ENCODE assay signal across 8 cellular contexts in genomic region chr19:5624154-5624663, GRCh38. TPM values are rescaled to one million over a fixed set of nuclear protein-coding genes. Genes with fewer than 3 reads are reported as not detected.
DNase-seq lines count a peak whose midpoint lies in the region; ATAC-seq and TF ChIP-seq lines count a peak whose summit lies in the region.

No MANE protein-coding gene starts in this region.

- no peaks in the 10 kb centered on the region for H3K27me3 ChIP-seq in CD8-positive, alpha-beta memory T cell (ENCODE audit: insufficient read depth, low read length, poor library complexity, severe bottlenecking)
- H3K27me3 ChIP-seq in left ventricle myocardium inferior (ENCODE audit: low read depth) (no peaks in the 10 kb centered on the region), prostate gland (replicated peaks; ENCODE audit: insufficient read depth) (no peaks in the 10 kb centered on the region)

- peaks cover 76% of the 10 kb centered on the region for H3K4me1 ChIP-seq in CD8-positive, alpha-beta memory T cell (ENCODE audit: insufficient read depth, low read length)
- H3K4me1 ChIP-seq in left ventricle myocardium inferior (peaks cover 96% of the 10 kb centered on the region), prostate gland (replicated peaks) (peaks cover 8% of the 10 kb centered on the region)

- POLR2A ChIA-PET in CD8-positive, alpha-beta memory T cell (lab: Charles Lee) = interaction anchor here (0.7 to 2.6 kb wide), 5 partner anchors 9 to 815 kb away, joined by 5 to 25 read pairs (median 9); partner anchors contain the start of gene RPL36

- peaks cover 13 to 89% (median 19%) of the 10 kb centered on the region in 3 donors for H3K36me3 Mint-ChIP-seq in CD8-positive, alpha-beta memory T cell
- peaks cover 32% of the 10 kb centered on the region for H3K36me3 Mint-ChIP-seq in activated naive CD4-positive, alpha-beta T cell treated with anti-CD3 and anti-CD28 coated beads, Interleukin-2, amount 50 U/mL, for 24 hours

- H3K4me3 ChIP-seq in CD8-positive, alpha-beta memory T cell (ENCODE audit: low read length) = peak overlapping the region; percentile 84
- H3K4me3 ChIP-seq in left ventricle myocardium inferior = peak overlapping the region; percentile 94
- H3K4me3 ChIP-seq in prostate gland = peak overlapping the region; percentile 89 to 99

- CTCF ChIA-PET in CD8-positive, alpha-beta memory T cell (lab: Charles Lee) = no interaction called here

- peak in 3 of 5 donors; percentile 5 to 59 (median 51) for DNase-seq in CD8-positive, alpha-beta memory T cell
- DNase-seq in Kasumi-1 (lab: John Stamatoyannopoulos, UW) = peak; percentile 25 to 40
- peak; percentile 40 for DNase-seq in left ventricle myocardium inferior
- DNase-seq in prostate gland (ENCODE audit: low spot score) = peak; percentile 46
- DNase-seq in UCSD-AML1 (lab: John Stamatoyannopoulos, UW; ENCODE audit: unreplicated experiment) = no peak

- intact Hi-C loops in left ventricle myocardium inferior (cut with micrococcal nuclease) (no loop called here), prostate gland (cut with DNase I) (no loop called here)

- peaks cover 0 to 6% of the 10 kb centered on the region in 2 donors for H3K27me3 Mint-ChIP-seq in CD8-positive, alpha-beta memory T cell
- no peaks in the 10 kb centered on the region for H3K27me3 Mint-ChIP-seq in activated naive CD4-positive, alpha-beta T cell treated with anti-CD3 and anti-CD28 coated beads, Interleukin-2, amount 50 U/mL, for 24 hours

- peaks cover 45% of the 10 kb centered on the region for H3K36me3 ChIP-seq in CD8-positive, alpha-beta memory T cell (ENCODE audit: insufficient read depth, low read length)
- H3K36me3 ChIP-seq in left ventricle myocardium inferior (peaks cover 51% of the 10 kb centered on the region), prostate gland (peaks cover 0 to 5% of the 10 kb centered on the region in 2 donors)

- peaks cover 0 to 1% (median 0%) of the 10 kb centered on the region in 5 donors for H3K9me3 Mint-ChIP-seq in CD8-positive, alpha-beta memory T cell
- H3K9me3 Mint-ChIP-seq in activated naive CD4-positive, alpha-beta T cell treated with anti-CD3 and anti-CD28 coated beads, Interleukin-2, amount 50 U/mL, for 24 hours = no peaks in the 10 kb centered on the region

- H3K4me3 Mint-ChIP-seq in CD8-positive, alpha-beta memory T cell = peak overlapping the region; percentile 90 to 100 (median 100)
- H3K4me3 Mint-ChIP-seq in activated naive CD4-positive, alpha-beta T cell treated with anti-CD3 and anti-CD28 coated beads, Interleukin-2, amount 50 U/mL, for 24 hours = peak overlapping the region; percentile 100

- peaks cover 72 to 85% (median 80%) of the 10 kb centered on the region in 3 donors for H3K4me1 Mint-ChIP-seq in CD8-positive, alpha-beta memory T cell
- peaks cover 67% of the 10 kb centered on the region for H3K4me1 Mint-ChIP-seq in activated naive CD4-positive, alpha-beta T cell treated with anti-CD3 and anti-CD28 coated beads, Interleukin-2, amount 50 U/mL, for 24 hours

- ATAC-seq in GM18505 (IDR thresholded peaks at IDR 0.05; ENCODE audit: unreplicated experiment) = no peak
- no peak for ATAC-seq in HG02938 (IDR thresholded peaks at IDR 0.05; ENCODE audit: unreplicated experiment)

- peak overlapping the region; percentile 93 for H3K27ac ChIP-seq in CD8-positive, alpha-beta memory T cell (ENCODE audit: low read depth, low read length)
- peak overlapping the region; percentile 97 for H3K27ac ChIP-seq in left ventricle myocardium inferior (replicated peaks)
- peak overlapping the region; percentile 96 to 98 for H3K27ac ChIP-seq in prostate gland

- H3K27ac Mint-ChIP-seq in CD8-positive, alpha-beta memory T cell = peak overlapping the region; percentile 87 to 99 (median 95)
- H3K27ac Mint-ChIP-seq in activated naive CD4-positive, alpha-beta T cell treated with anti-CD3 and anti-CD28 coated beads, Interleukin-2, amount 50 U/mL, for 24 hours = peak overlapping the region; percentile 92

- 1% methylated on average over 15 of the region's 15 CpGs for WGBS in prostate gland

- TF ChIP-seq CTCF in left ventricle myocardium inferior (IDR thresholded peaks at IDR 0.05; ENCODE audit: borderline replicate concordance) (no peak), prostate gland (IDR thresholded peaks at IDR 0.05) (no peak)

- TF ChIP-seq POLR2A in prostate gland (IDR thresholded peaks at IDR 0.05) (no peak), GM18505 (IDR thresholded peaks at IDR 0.05; ENCODE audit: borderline replicate concordance, extremely low read depth, insufficient read depth, insufficient read length) (no peak)

- no peaks in the 10 kb centered on the region for H3K9me3 ChIP-seq in CD8-positive, alpha-beta memory T cell (ENCODE audit: low read length)
- no peaks in the 10 kb centered on the region for H3K9me3 ChIP-seq in left ventricle myocardium inferior (replicated peaks)
- H3K9me3 ChIP-seq in prostate gland = no peaks in the 10 kb centered on the region

RNA-seq across cellular contexts. Expression of gene SAFB, which starts 1.3 kb away (rescaled TPM):
- 100 to 1,000 TPM; 124 to 132 TPM for total RNA-seq in CD8-positive, alpha-beta memory T cell
- polyA plus RNA-seq in CD8-positive, alpha-beta memory T cell = 103 TPM
- total RNA-seq in left ventricle myocardium inferior (54.6 TPM), prostate gland (100 to 1,000 TPM in 1 of 2 donors, 10 to 100 TPM in 1; 63.6 to 182 TPM)

RNA-seq across cellular contexts. Expression of gene SAFB2, which starts 1.6 kb away (rescaled TPM):
- total RNA-seq in CD8-positive, alpha-beta memory T cell = 10 to 100 TPM; 87.8 to 98.2 TPM
- 56.4 TPM for polyA plus RNA-seq in CD8-positive, alpha-beta memory T cell
- total RNA-seq in left ventricle myocardium inferior (40.5 TPM), prostate gland (100 to 1,000 TPM in 1 of 2 donors, 10 to 100 TPM in 1; 37.8 to 118 TPM)

RNA-seq across cellular contexts. Expression of gene MICOS13, which starts 56.1 kb away (rescaled TPM):
- total RNA-seq in CD8-positive, alpha-beta memory T cell = 10 to 100 TPM; 60.6 to 62.1 TPM
- 117 TPM for polyA plus RNA-seq in CD8-positive, alpha-beta memory T cell
- total RNA-seq in left ventricle myocardium inferior (155 TPM), prostate gland (10 to 100 TPM; 42.8 to 54.2 TPM)

RNA-seq across cellular contexts. Expression of gene TINCR, which starts 56.5 kb away (rescaled TPM):
- total RNA-seq in CD8-positive, alpha-beta memory T cell = under 1 TPM; 0.20 to 0.28 TPM
- 0.16 TPM for polyA plus RNA-seq in CD8-positive, alpha-beta memory T cell
- total RNA-seq in left ventricle myocardium inferior (not detected), prostate gland (1 to 10 TPM; 6.7 to 8.4 TPM)

RNA-seq across cellular contexts. Expression of gene HSD11B1L, which starts 56.6 kb away (rescaled TPM):
- 1 to 10 TPM; 1.4 to 2.3 TPM for total RNA-seq in CD8-positive, alpha-beta memory T cell
- 4.0 TPM for polyA plus RNA-seq in CD8-positive, alpha-beta memory T cell
- total RNA-seq in left ventricle myocardium inferior (4.5 TPM), prostate gland (10 to 100 TPM; 15.6 to 17.9 TPM)
